ENCODE assay signal across 6 cellular contexts in genomic region chr6:49982046-49982445, GRCh38. TPM values are rescaled to one million over a fixed set of nuclear protein-coding genes. Genes with fewer than 3 reads are reported as not detected.
"Had no signal": no experiment of that assay in that cellular context is flagged by ENCODE, and none has a peak within 500 bp of the region (broad histone marks: within the 10 kb centered on the region; RNA-seq: fewer than 3 reads in every experiment).

No MANE protein-coding gene starts in this region.

- H3K27ac Mint-ChIP-seq: H9 had no signal

- H3K27ac ChIP-seq: GM23248 had no signal

- H2AFZ ChIP-seq: GM23248 had no signal

- H3K4me3 Mint-ChIP-seq: H9 had no signal

- H3K9ac ChIP-seq: GM23248 had no signal

- DNase-seq: GM23248, H9, HCEC 1CT, IMR-90 had no signal

- H3K4me3 ChIP-seq: GM23248 had no signal

RNA-seq across cellular contexts. Expression of gene DEFB113, which starts 12.6 kb away (rescaled TPM):
- total RNA-seq: GM23248, H1, H9, HT-29, IMR-90 had no signal
- polyA plus RNA-seq: GM23248, H1, IMR-90 had no signal

RNA-seq across cellular contexts. Expression of gene DEFB114, which starts 18.1 kb away (rescaled TPM):
- total RNA-seq: GM23248, H1, H9, HT-29, IMR-90 had no signal
- polyA plus RNA-seq: GM23248, H1, IMR-90 had no signal

RNA-seq across cellular contexts. Expression of gene DEFB110, which starts 39.7 kb away (rescaled TPM):
- total RNA-seq: GM23248, H1, H9, HT-29, IMR-90 had no signal
- polyA plus RNA-seq: GM23248, H1, IMR-90 had no signal
